1 cellular context compared by ENCODE assay signal in the genomic region with DNA sequence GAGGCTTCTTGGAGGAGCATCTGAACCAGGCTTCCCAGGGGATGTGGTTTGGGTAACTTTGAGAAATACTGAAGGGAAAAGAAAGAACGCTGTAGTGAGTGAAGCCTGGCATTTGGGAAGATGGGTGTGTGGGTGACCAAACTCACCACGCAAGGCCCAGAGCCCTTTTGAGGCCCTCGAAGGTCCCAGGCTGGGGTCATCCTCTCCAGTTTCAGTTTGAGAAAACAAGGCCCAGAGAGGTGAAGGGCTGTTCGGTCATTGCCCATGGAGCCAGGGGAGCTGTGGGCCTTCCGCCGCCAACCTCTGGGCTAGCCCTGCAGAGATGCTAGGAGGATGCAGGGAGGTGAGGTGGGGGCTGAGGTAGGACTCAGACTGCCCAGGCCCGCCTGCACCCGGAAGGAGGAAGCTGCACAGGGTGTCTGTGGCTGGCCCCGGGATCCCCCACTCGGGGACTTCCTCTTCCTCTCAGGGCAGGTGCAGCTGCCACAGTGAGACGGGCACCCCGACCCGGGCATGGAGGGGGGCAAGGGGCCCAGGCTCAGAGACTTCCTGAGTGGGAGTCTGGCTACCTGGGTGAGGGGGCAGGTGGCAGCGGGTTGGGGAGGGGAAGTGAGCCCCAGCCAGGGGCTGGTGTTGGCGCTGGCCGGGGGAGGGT.
TF ChIP-seq lines count a peak whose summit lies in the region.

A gene with protein sequence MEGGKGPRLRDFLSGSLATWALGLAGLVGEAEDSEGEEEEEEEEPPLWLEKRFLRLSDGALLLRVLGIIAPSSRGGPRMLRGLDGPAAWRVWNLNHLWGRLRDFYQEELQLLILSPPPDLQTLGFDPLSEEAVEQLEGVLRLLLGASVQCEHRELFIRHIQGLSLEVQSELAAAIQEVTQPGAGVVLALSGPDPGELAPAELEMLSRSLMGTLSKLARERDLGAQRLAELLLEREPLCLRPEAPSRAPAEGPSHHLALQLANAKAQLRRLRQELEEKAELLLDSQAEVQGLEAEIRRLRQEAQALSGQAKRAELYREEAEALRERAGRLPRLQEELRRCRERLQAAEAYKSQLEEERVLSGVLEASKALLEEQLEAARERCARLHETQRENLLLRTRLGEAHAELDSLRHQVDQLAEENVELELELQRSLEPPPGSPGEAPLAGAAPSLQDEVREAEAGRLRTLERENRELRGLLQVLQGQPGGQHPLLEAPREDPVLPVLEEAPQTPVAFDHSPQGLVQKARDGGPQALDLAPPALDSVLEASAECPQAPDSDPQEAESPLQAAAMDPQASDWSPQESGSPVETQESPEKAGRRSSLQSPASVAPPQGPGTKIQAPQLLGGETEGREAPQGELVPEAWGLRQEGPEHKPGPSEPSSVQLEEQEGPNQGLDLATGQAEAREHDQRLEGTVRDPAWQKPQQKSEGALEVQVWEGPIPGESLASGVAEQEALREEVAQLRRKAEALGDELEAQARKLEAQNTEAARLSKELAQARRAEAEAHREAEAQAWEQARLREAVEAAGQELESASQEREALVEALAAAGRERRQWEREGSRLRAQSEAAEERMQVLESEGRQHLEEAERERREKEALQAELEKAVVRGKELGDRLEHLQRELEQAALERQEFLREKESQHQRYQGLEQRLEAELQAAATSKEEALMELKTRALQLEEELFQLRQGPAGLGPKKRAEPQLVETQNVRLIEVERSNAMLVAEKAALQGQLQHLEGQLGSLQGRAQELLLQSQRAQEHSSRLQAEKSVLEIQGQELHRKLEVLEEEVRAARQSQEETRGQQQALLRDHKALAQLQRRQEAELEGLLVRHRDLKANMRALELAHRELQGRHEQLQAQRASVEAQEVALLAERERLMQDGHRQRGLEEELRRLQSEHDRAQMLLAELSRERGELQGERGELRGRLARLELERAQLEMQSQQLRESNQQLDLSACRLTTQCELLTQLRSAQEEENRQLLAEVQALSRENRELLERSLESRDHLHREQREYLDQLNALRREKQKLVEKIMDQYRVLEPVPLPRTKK (N-terminal part only) (plus strand): TSS at position 451 of the 655 bp plus-strand sequence. CDS start 63 bp downstream, at position 514.

TF ChIP-seq in GM12878, 131 proteins besides CTCF, POLR2A, EP300 and RAD21 (continued from another document and continues in another):
- peak; percentile 93 for TF ChIP-seq SPI1 (IDR thresholded peaks at IDR 0.05; ENCODE audit: borderline replicate concordance, insufficient read depth, low read depth, low read length)
- TF ChIP-seq, protein P1, sequence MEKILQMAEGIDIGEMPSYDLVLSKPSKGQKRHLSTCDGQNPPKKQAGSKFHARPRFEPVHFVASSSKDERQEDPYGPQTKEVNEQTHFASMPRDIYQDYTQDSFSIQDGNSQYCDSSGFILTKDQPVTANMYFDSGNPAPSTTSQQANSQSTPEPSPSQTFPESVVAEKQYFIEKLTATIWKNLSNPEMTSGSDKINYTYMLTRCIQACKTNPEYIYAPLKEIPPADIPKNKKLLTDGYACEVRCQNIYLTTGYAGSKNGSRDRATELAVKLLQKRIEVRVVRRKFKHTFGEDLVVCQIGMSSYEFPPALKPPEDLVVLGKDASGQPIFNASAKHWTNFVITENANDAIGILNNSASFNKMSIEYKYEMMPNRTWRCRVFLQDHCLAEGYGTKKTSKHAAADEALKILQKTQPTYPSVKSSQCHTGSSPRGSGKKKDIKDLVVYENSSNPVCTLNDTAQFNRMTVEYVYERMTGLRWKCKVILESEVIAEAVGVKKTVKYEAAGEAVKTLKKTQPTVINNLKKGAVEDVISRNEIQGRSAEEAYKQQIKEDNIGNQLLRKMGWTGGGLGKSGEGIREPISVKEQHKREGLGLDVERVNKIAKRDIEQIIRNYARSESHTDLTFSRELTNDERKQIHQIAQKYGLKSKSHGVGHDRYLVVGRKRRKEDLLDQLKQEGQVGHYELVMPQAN (conservative IDR thresholded peaks at IDR 0.05) = peak; percentile 71; the same call in 1 of the 2 replicates
- TF ChIP-seq IKZF2 (IDR thresholded peaks at IDR 0.05) = peak; percentile 29 to 63; a peak in 3 of 4 replicates
- TF ChIP-seq, protein P2, sequence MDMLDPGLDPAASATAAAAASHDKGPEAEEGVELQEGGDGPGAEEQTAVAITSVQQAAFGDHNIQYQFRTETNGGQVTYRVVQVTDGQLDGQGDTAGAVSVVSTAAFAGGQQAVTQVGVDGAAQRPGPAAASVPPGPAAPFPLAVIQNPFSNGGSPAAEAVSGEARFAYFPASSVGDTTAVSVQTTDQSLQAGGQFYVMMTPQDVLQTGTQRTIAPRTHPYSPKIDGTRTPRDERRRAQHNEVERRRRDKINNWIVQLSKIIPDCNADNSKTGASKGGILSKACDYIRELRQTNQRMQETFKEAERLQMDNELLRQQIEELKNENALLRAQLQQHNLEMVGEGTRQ (IDR thresholded peaks at IDR 0.05; ENCODE audit: borderline replicate concordance, low read depth, low read length) = no peak
- no peak for TF ChIP-seq MYC (IDR thresholded peaks at IDR 0.05; ENCODE audit: insufficient read depth, insufficient read length, insufficient replicate concordance, low read length, severe bottlenecking)
- TF ChIP-seq, protein P3, sequence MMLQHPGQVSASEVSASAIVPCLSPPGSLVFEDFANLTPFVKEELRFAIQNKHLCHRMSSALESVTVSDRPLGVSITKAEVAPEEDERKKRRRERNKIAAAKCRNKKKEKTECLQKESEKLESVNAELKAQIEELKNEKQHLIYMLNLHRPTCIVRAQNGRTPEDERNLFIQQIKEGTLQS (IDR thresholded peaks at IDR 0.05; ENCODE audit: borderline replicate concordance, extremely low read depth, low read depth, low read length) = no peak
- TF ChIP-seq ESRRA (IDR thresholded peaks at IDR 0.05; ENCODE audit: low read length) = 0 out of 2 replicates have a peak, but pooled peaks have one; percentile 32
- TF ChIP-seq TCF7 (IDR thresholded peaks at IDR 0.05; ENCODE audit: borderline replicate concordance) = no peak
- no peak for TF ChIP-seq ZNF622 (IDR thresholded peaks at IDR 0.05)
- peak; percentile 24; the same call in 1 of the 2 replicates for TF ChIP-seq CREM (IDR thresholded peaks at IDR 0.05; ENCODE audit: low read depth)
- TF ChIP-seq POU2F2 (IDR thresholded peaks at IDR 0.05; ENCODE audit: borderline replicate concordance, low read depth, low read length) = peak; percentile 29; the same call in 1 of the 3 replicates
- TF ChIP-seq PAX5 (IDR thresholded peaks at IDR 0.05; ENCODE audit: borderline replicate concordance, low read depth, low read length) = peak; percentile 62; the same call in 1 of the 2 replicates
- TF ChIP-seq, protein P4, sequence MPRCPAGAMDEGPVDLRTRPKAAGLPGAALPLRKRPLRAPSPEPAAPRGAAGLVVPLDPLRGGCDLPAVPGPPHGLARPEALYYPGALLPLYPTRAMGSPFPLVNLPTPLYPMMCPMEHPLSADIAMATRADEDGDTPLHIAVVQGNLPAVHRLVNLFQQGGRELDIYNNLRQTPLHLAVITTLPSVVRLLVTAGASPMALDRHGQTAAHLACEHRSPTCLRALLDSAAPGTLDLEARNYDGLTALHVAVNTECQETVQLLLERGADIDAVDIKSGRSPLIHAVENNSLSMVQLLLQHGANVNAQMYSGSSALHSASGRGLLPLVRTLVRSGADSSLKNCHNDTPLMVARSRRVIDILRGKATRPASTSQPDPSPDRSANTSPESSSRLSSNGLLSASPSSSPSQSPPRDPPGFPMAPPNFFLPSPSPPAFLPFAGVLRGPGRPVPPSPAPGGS (IDR thresholded peaks at IDR 0.05; ENCODE audit: borderline replicate concordance, insufficient read depth, low read depth, low read length, poor library complexity, severe bottlenecking) = peak; percentile 10
- TF ChIP-seq HDAC6 (IDR thresholded peaks at IDR 0.05; ENCODE audit: unreplicated experiment) = no peak
- peak; percentile 9; the same call in 1 of the 2 replicates for TF ChIP-seq TBL1XR1 (IDR thresholded peaks at IDR 0.05; ENCODE audit: low read depth, low read length)
- no peak for TF ChIP-seq NFXL1 (IDR thresholded peaks at IDR 0.05; ENCODE audit: borderline replicate concordance)
- TF ChIP-seq, protein P5, sequence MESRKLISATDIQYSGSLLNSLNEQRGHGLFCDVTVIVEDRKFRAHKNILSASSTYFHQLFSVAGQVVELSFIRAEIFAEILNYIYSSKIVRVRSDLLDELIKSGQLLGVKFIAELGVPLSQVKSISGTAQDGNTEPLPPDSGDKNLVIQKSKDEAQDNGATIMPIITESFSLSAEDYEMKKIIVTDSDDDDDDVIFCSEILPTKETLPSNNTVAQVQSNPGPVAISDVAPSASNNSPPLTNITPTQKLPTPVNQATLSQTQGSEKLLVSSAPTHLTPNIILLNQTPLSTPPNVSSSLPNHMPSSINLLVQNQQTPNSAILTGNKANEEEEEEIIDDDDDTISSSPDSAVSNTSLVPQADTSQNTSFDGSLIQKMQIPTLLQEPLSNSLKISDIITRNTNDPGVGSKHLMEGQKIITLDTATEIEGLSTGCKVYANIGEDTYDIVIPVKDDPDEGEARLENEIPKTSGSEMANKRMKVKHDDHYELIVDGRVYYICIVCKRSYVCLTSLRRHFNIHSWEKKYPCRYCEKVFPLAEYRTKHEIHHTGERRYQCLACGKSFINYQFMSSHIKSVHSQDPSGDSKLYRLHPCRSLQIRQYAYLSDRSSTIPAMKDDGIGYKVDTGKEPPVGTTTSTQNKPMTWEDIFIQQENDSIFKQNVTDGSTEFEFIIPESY (IDR thresholded peaks at IDR 0.05) = no peak
- TF ChIP-seq LARP7 (IDR thresholded peaks at IDR 0.05) = peak; percentile 28; the same call in 1 of the 2 replicates
- TF ChIP-seq, protein P6, sequence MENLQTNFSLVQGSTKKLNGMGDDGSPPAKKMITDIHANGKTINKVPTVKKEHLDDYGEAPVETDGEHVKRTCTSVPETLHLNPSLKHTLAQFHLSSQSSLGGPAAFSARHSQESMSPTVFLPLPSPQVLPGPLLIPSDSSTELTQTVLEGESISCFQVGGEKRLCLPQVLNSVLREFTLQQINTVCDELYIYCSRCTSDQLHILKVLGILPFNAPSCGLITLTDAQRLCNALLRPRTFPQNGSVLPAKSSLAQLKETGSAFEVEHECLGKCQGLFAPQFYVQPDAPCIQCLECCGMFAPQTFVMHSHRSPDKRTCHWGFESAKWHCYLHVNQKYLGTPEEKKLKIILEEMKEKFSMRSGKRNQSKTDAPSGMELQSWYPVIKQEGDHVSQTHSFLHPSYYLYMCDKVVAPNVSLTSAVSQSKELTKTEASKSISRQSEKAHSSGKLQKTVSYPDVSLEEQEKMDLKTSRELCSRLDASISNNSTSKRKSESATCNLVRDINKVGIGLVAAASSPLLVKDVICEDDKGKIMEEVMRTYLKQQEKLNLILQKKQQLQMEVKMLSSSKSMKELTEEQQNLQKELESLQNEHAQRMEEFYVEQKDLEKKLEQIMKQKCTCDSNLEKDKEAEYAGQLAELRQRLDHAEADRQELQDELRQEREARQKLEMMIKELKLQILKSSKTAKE (IDR thresholded peaks at IDR 0.05; ENCODE audit: low read depth, poor library complexity, severe bottlenecking) = peak; percentile 62
- TF ChIP-seq, protein P7, sequence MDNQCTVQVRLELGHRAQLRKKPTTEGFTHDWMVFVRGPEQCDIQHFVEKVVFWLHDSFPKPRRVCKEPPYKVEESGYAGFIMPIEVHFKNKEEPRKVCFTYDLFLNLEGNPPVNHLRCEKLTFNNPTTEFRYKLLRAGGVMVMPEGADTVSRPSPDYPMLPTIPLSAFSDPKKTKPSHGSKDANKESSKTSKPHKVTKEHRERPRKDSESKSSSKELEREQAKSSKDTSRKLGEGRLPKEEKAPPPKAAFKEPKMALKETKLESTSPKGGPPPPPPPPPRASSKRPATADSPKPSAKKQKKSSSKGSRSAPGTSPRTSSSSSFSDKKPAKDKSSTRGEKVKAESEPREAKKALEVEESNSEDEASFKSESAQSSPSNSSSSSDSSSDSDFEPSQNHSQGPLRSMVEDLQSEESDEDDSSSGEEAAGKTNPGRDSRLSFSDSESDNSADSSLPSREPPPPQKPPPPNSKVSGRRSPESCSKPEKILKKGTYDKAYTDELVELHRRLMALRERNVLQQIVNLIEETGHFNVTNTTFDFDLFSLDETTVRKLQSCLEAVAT (IDR thresholded peaks at IDR 0.05) = peak; percentile 52; the same call in 1 of the 2 replicates
- peak; percentile 72 for TF ChIP-seq MTA2 (IDR thresholded peaks at IDR 0.05; ENCODE audit: low read depth)
- TF ChIP-seq ZBED1 (IDR thresholded peaks at IDR 0.05; ENCODE audit: borderline replicate concordance) = no peak
- TF ChIP-seq TCF12 (IDR thresholded peaks at IDR 0.05; ENCODE audit: low read depth, low read length) = peak; percentile 95
- TF ChIP-seq CHD1 (IDR thresholded peaks at IDR 0.05; ENCODE audit: low read depth, low read length) = no peak
- TF ChIP-seq CREB1 (IDR thresholded peaks at IDR 0.05; ENCODE audit: low read depth) = 0 out of 2 replicates have a peak, but pooled peaks have one; percentile 20
- TF ChIP-seq NFIC (IDR thresholded peaks at IDR 0.05; ENCODE audit: low read depth, low read length) = no peak
- TF ChIP-seq SREBF1 (IDR thresholded peaks at IDR 0.05; ENCODE audit: low read length) = no peak
- TF ChIP-seq ATF7 (IDR thresholded peaks at IDR 0.05; ENCODE audit: low read depth) = no peak; the same call in 1 of the 2 replicates
- no peak for TF ChIP-seq HDAC2 (IDR thresholded peaks at IDR 0.05)
- no peak for TF ChIP-seq ZZZ3 (IDR thresholded peaks at IDR 0.05; ENCODE audit: control insufficient read depth, insufficient read length, low read depth)
- 0 out of 2 replicates have a peak, but pooled peaks have one; percentile 33 for TF ChIP-seq EED (IDR thresholded peaks at IDR 0.05; ENCODE audit: low read depth)
- no peak for TF ChIP-seq RELA (IDR thresholded peaks at IDR 0.05; ENCODE audit: borderline replicate concordance, partially characterized antibody)
- TF ChIP-seq, protein P8, sequence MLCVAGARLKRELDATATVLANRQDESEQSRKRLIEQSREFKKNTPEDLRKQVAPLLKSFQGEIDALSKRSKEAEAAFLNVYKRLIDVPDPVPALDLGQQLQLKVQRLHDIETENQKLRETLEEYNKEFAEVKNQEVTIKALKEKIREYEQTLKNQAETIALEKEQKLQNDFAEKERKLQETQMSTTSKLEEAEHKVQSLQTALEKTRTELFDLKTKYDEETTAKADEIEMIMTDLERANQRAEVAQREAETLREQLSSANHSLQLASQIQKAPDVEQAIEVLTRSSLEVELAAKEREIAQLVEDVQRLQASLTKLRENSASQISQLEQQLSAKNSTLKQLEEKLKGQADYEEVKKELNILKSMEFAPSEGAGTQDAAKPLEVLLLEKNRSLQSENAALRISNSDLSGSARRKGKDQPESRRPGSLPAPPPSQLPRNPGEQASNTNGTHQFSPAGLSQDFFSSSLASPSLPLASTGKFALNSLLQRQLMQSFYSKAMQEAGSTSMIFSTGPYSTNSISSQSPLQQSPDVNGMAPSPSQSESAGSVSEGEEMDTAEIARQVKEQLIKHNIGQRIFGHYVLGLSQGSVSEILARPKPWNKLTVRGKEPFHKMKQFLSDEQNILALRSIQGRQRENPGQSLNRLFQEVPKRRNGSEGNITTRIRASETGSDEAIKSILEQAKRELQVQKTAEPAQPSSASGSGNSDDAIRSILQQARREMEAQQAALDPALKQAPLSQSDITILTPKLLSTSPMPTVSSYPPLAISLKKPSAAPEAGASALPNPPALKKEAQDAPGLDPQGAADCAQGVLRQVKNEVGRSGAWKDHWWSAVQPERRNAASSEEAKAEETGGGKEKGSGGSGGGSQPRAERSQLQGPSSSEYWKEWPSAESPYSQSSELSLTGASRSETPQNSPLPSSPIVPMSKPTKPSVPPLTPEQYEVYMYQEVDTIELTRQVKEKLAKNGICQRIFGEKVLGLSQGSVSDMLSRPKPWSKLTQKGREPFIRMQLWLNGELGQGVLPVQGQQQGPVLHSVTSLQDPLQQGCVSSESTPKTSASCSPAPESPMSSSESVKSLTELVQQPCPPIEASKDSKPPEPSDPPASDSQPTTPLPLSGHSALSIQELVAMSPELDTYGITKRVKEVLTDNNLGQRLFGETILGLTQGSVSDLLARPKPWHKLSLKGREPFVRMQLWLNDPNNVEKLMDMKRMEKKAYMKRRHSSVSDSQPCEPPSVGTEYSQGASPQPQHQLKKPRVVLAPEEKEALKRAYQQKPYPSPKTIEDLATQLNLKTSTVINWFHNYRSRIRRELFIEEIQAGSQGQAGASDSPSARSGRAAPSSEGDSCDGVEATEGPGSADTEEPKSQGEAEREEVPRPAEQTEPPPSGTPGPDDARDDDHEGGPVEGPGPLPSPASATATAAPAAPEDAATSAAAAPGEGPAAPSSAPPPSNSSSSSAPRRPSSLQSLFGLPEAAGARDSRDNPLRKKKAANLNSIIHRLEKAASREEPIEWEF (IDR thresholded peaks at IDR 0.05; ENCODE audit: insufficient replicate concordance, low read depth, low read length) = no peak
